Comparison of ENCODE assay signal across 20 cellular contexts in genomic region chr12:131117438-131118245, GRCh38.
DNase-seq lines count a peak whose midpoint lies in the region; ATAC-seq and TF ChIP-seq lines count a peak whose summit lies in the region.
"Had no signal": no experiment of that assay in that cellular context is flagged by ENCODE, and none has a peak within 500 bp of the region (broad histone marks: within the 10 kb centered on the region; RNA-seq: fewer than 3 reads in every experiment).

No MANE protein-coding gene starts in this region.

- H3K27me3 Mint-ChIP-seq in WTC11 (ENCODE audit: low read depth) (0 out of 2 replicates have a peak, but pooled peaks cover under 1% of the 10 kb centered on the region), nephron (ENCODE audit: low read depth) (peaks cover 18% of the 10 kb centered on the region)
- H3K27me3 Mint-ChIP-seq: CD4-positive, alpha-beta T cell had no signal

- H3K4me3 Mint-ChIP-seq in WTC11 = no peak overlapping the region
- no peak overlapping the region for H3K4me3 Mint-ChIP-seq in nephron
- no peak overlapping the region for H3K4me3 Mint-ChIP-seq in stimulated activated effector memory CD8-positive, alpha-beta T cell treated with anti-CD3 and anti-CD28 coated beads, Interleukin-12 subunit alpha, Interleukin-12 subunit beta, amount 100 ng/mL, for 72 hours
- H3K4me3 Mint-ChIP-seq: CD4-positive, alpha-beta T cell; IgD-negative memory B cell had no signal

- no peak overlapping the region for H3K4me3 ChIP-seq in MG63
- H3K4me3 ChIP-seq: Peyer's patch had no signal

- CTCF ChIA-PET in WTC11 (lab: Charles Lee) = interaction anchor here (0.9 to 9.1 kb wide), 9 partner anchors 12 to 353 kb away, joined by 3 to 98 read pairs (median 10); no protein-coding TSS in a partner anchor

- H3K9me3 ChIP-seq in MG63 = no peaks in the 10 kb centered on the region
- H3K9me3 ChIP-seq: BE2C, Caco-2, Peyer's patch had no signal

- no peak overlapping the region for H3K27ac Mint-ChIP-seq in WTC11
- peak overlapping the region in 2 of 3 experiments; percentile 7 to 21 for H3K27ac Mint-ChIP-seq in nephron
- H3K27ac Mint-ChIP-seq in stimulated activated effector memory CD8-positive, alpha-beta T cell treated with anti-CD3 and anti-CD28 coated beads, Interleukin-12 subunit alpha, Interleukin-12 subunit beta, amount 100 ng/mL, for 72 hours = no peak overlapping the region
- H3K27ac Mint-ChIP-seq: CD4-positive, alpha-beta T cell; IgD-negative memory B cell had no signal

- H3K36me3 Mint-ChIP-seq in WTC11 (no peaks in the 10 kb centered on the region), nephron (ENCODE audit: low read depth) (no peaks in the 10 kb centered on the region)
- H3K36me3 Mint-ChIP-seq in stimulated activated effector memory CD8-positive, alpha-beta T cell treated with anti-CD3 and anti-CD28 coated beads, Interleukin-12 subunit alpha, Interleukin-12 subunit beta, amount 100 ng/mL, for 72 hours = no peaks in the 10 kb centered on the region
- H3K36me3 Mint-ChIP-seq: IgD-negative memory B cell had no signal

- DNase-seq in activated effector memory CD4-positive, alpha-beta T cell treated with anti-CD3 and anti-CD28 coated beads, Interleukin-2, amount 50 U/mL, for 16 hours = peak; percentile 16
- DNase-seq in activated effector memory CD4-positive, alpha-beta T cell treated with Interleukin-2 at 50 U/mL for 16 hours = no peak
- DNase-seq in WTC11 (ENCODE audit: low spot score) = no peak
- no peak for DNase-seq in stimulated activated effector memory CD8-positive, alpha-beta T cell treated with anti-CD3 and anti-CD28 coated beads, Interleukin-12 subunit alpha, Interleukin-12 subunit beta, amount 100 ng/mL, for 72 hours (ENCODE audit: low spot score in 2 of 2)
- DNase-seq in MG63 = no peak
- DNase-seq: BE2C; CD4-positive, alpha-beta T cell; GDM1; Kasumi-1; MM.1S; NCI-H1092; NCI-H2081; NCI-H748 treated with DMSO at 0.1 percent for 48 hours; NK-92 treated with Interleukin-12 subunit alpha and Interleukin-12 subunit beta, amount 100 ng/mL, for 24 hours had no signal

- H3K9me3 Mint-ChIP-seq in WTC11 = no peaks in the 10 kb centered on the region
- no peaks in the 10 kb centered on the region for H3K9me3 Mint-ChIP-seq in nephron
- H3K9me3 Mint-ChIP-seq in stimulated activated effector memory CD8-positive, alpha-beta T cell treated with anti-CD3 and anti-CD28 coated beads, Interleukin-12 subunit alpha, Interleukin-12 subunit beta, amount 100 ng/mL, for 72 hours = no peaks in the 10 kb centered on the region
- H3K9me3 Mint-ChIP-seq: CD4-positive, alpha-beta T cell; IgD-negative memory B cell had no signal

- POLR2A ChIA-PET in WTC11 (lab: Charles Lee) = no interaction called here

- no peak for ATAC-seq in WTC11
- ATAC-seq in stimulated activated effector memory CD8-positive, alpha-beta T cell treated with anti-CD3 and anti-CD28 coated beads, Interleukin-12 subunit alpha, Interleukin-12 subunit beta, amount 100 ng/mL, for 72 hours = peak; percentile 75
- ATAC-seq in GM18511 (IDR thresholded peaks at IDR 0.05; ENCODE audit: unreplicated experiment) = no peak
- no peak for ATAC-seq in GM21528 (IDR thresholded peaks at IDR 0.05; ENCODE audit: low FRiP score, unreplicated experiment)

- no peaks in the 10 kb centered on the region for H3K36me3 ChIP-seq in MG63
- H3K36me3 ChIP-seq: BE2C, Peyer's patch had no signal

- no peak for TF ChIP-seq CTCF in WTC11 (IDR thresholded peaks at IDR 0.05)
- TF ChIP-seq CTCF in nephron (IDR thresholded peaks at IDR 0.05; ENCODE audit: unreplicated experiment in 3 of 3) = no peak

- peaks cover 13% of the 10 kb centered on the region for H3K4me1 Mint-ChIP-seq in WTC11
- H3K4me1 Mint-ChIP-seq in nephron = peaks cover 39% of the 10 kb centered on the region
- peaks cover under 1% of the 10 kb centered on the region for H3K4me1 Mint-ChIP-seq in stimulated activated effector memory CD8-positive, alpha-beta T cell treated with anti-CD3 and anti-CD28 coated beads, Interleukin-12 subunit alpha, Interleukin-12 subunit beta, amount 100 ng/mL, for 72 hours
- H3K4me1 Mint-ChIP-seq: IgD-negative memory B cell had no signal

- no peaks in the 10 kb centered on the region for H3K27me3 ChIP-seq in MG63
- H3K27me3 ChIP-seq: BE2C, Peyer's patch had no signal

TF ChIP-seq in WTC11, 78 proteins besides CTCF, POLR2A, EP300 and RAD21:
- TF ChIP-seq SMAD4 (CRISPR knock-in tag; IDR thresholded peaks at IDR 0.05) (no peak), USF2 (CRISPR knock-in tag; IDR thresholded peaks at IDR 0.05) (peak; percentile 54; the same call in 1 of the 2 replicates), TEAD1 (CRISPR knock-in tag; IDR thresholded peaks at IDR 0.05) (no peak), ZNF121 (CRISPR knock-in tag; IDR thresholded peaks at IDR 0.05) (no peak)
- TF ChIP-seq, protein P1, sequence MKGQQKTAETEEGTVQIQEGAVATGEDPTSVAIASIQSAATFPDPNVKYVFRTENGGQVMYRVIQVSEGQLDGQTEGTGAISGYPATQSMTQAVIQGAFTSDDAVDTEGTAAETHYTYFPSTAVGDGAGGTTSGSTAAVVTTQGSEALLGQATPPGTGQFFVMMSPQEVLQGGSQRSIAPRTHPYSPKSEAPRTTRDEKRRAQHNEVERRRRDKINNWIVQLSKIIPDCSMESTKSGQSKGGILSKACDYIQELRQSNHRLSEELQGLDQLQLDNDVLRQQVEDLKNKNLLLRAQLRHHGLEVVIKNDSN (CRISPR knock-in tag; IDR thresholded peaks at IDR 0.05) = peak; percentile 15; the same call in 1 of the 2 replicates
TF ChIP-seq in WTC11: peak in this region for 2.

Comparison
In these comparisons a context has a peak if more than half of its experiments do, and no peak if none do; other contexts are left out.
1. H3K27ac Mint-ChIP-seq: peak in nephron (2 of 3); none in WTC11 (single experiment) and stimulated activated effector memory CD8-positive, alpha-beta T cell treated with anti-CD3 and anti-CD28 coated beads, Interleukin-12 subunit alpha, Interleukin-12 subunit beta, amount 100 ng/mL, for 72 hours (single experiment).